Comparison of ENCODE assay signal across 8 cellular contexts in the genomic region with DNA sequence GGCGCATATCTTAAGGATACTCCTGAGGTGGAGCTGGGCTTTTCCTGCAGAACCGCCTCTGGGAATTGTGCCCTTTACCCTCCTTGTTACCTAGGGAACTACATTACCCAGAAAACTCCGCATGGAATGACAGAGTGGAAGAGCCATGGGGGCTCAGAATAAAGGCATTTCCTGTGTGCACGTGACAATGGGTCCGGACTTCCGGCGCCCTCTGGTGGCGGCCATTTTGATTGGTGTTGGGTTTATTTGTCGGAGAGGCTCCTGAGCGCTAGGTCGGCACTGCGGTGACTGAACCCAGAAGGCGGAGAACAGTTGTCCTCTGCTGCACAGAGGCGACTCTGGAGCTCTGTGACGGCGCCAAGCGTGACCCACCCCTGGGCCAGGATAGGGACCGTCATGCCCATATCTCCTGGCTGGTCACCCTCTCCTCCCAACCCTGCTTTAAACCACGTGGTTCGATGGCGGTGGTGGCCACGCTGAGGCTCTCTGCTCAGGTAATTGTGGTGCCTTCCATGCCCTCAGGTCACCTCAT. TPM values are rescaled to one million over a fixed set of nuclear protein-coding genes. Genes with fewer than 3 reads are reported as not detected.
DNase-seq lines count a peak whose midpoint lies in the region; ATAC-seq and TF ChIP-seq lines count a peak whose summit lies in the region.

A gene (plus strand): TSS at position 229 of the 532 bp plus-strand sequence. CDS start 230 bp downstream, at position 459.

- H4K8ac ChIP-seq in H9 (replicated peaks; ENCODE audit: insufficient read length, low read depth, low read length): no peak within 1 kb of the TSS

- H3K27ac ChIP-seq in H9 (ENCODE audit: insufficient read length, low read depth, low read length): peak within 1 kb of the TSS; percentile 60
- H3K27ac ChIP-seq in sigmoid colon: peak within 1 kb of the TSS; percentile 60 to 82 (median 62)

- H3K9me3 Mint-ChIP-seq in H9: no peaks in the 10 kb centered on the region

- peak within 1 kb of the TSS; percentile 86 for H3K9ac ChIP-seq in H9 (ENCODE audit: extremely low read depth, insufficient read length, low read length)

- H4K91ac ChIP-seq in H9 (ENCODE audit: insufficient read length, low read depth, low read length): no peak within 1 kb of the TSS

- H2BK12ac ChIP-seq in H9 (ENCODE audit: insufficient read length, low read depth, low read length): no peak within 1 kb of the TSS

- TF ChIP-seq POLR2A in sigmoid colon (IDR thresholded peaks at IDR 0.05): no peak

- intact Hi-C loops in T-helper 1 cell treated with Interleukin-12 subunit alpha and Interleukin-12 subunit beta and Interleukin-4 antibody, amounts not matched to agents 30 ng/mL and 1 ng/mL, for 36 hours (cut with micrococcal nuclease): no loop called here
- intact Hi-C loops in sigmoid colon (cut with DNase I): no loop called here

- no peak for TF ChIP-seq EP300 in sigmoid colon (IDR thresholded peaks at IDR 0.05)

- H3K4me3 Mint-ChIP-seq in H9: peak within 1 kb of the TSS; percentile 93 to 97

- peak within 1 kb of the TSS; percentile 78 to 99 (median 97) for H3K27ac Mint-ChIP-seq in H9

- H3K9me3 ChIP-seq in H9 (ENCODE audit: control insufficient read depth, low read depth, low read length) (no peaks in the 10 kb centered on the region), sigmoid colon (no peaks in the 10 kb centered on the region)

- H2BK15ac ChIP-seq in H9 (ENCODE audit: low read depth, low read length): no peak within 1 kb of the TSS

- H4K20me1 ChIP-seq in H9 (ENCODE audit: control insufficient read depth, insufficient read depth, insufficient read length): no peaks in the 10 kb centered on the region

- peak within 1 kb of the TSS; percentile 22 to 62 (median 50) for H3K4me3 ChIP-seq in sigmoid colon

- H3K79me1 ChIP-seq in H9 (ENCODE audit: insufficient read depth, low read depth, low read length, poor library complexity, severe bottlenecking): peaks cover 2% of the 10 kb centered on the region

- H3K23ac ChIP-seq in H9 (ENCODE audit: insufficient read length, low read depth, low read length): no peak within 1 kb of the TSS

- peaks cover 28 to 46% (median 29%) of the 10 kb centered on the region in 3 experiments for H3K36me3 Mint-ChIP-seq in H9 (ENCODE audit: insufficient read depth in 1 of 3, low read depth in 3 of 3)

- peaks cover 31% of the 10 kb centered on the region for H3K79me2 ChIP-seq in H9 (ENCODE audit: insufficient read depth, low read length)

- H3K56ac ChIP-seq in H9 (ENCODE audit: insufficient read length, low read depth, low read length): no peak within 1 kb of the TSS

- no peak within 1 kb of the TSS for H3K4ac ChIP-seq in H9 (ENCODE audit: low read depth, low read length)

- no peak within 1 kb of the TSS for H2BK120ac ChIP-seq in H9 (ENCODE audit: low read depth, low read length, poor library complexity, severe bottlenecking)

- ATAC-seq in GM21528 (IDR thresholded peaks at IDR 0.05; ENCODE audit: low FRiP score, unreplicated experiment) (no peak), GM19351 (IDR thresholded peaks at IDR 0.05; ENCODE audit: unreplicated experiment) (no peak), HG02981 (IDR thresholded peaks at IDR 0.05; ENCODE audit: unreplicated experiment) (no peak)

- H3K4me2 ChIP-seq in H9 (ENCODE audit: insufficient read depth, insufficient read length, low read length): peak within 1 kb of the TSS; percentile 36

- H3K23me2 ChIP-seq in H9 (ENCODE audit: insufficient read length, low read depth, low read length, poor library complexity, severe bottlenecking): no peaks in the 10 kb centered on the region

- H2BK20ac ChIP-seq in H9 (ENCODE audit: low read depth, low read length, poor library complexity, severe bottlenecking): no peak within 1 kb of the TSS

- no peak within 1 kb of the TSS for H4K5ac ChIP-seq in H9 (ENCODE audit: insufficient read length, low read depth, low read length)

- H3K4me1 Mint-ChIP-seq in H9: peaks cover 21 to 24% of the 10 kb centered on the region in 2 experiments

- no peak within 1 kb of the TSS for H2AFZ ChIP-seq in H9 (ENCODE audit: low read length)

- no peak within 1 kb of the TSS for H3T11ph ChIP-seq in H9 (ENCODE audit: low read length)

- no peak within 1 kb of the TSS for H2AK5ac ChIP-seq in H9 (ENCODE audit: insufficient read length, low read length)

- TF ChIP-seq CTCF in H9 (conservative IDR thresholded peaks at IDR 0.05) (peak; percentile 49; the same call in 2 of the 3 replicates), sigmoid colon (IDR thresholded peaks at IDR 0.05) (peak in 2 of 4 experiments; percentile 28 to 43)

- WGBS in H9 (ENCODE audit: extremely low coverage, insufficient read length, low lambda C conversion rate): no CpG with 5 or more reads among the region's 22 CpGs
- WGBS in sigmoid colon, 2 donors: 63 to 80% methylated on average over 22 of the region's 22 CpGs

- H3K18ac ChIP-seq in H9 (ENCODE audit: insufficient read length, low read depth, low read length): peak within 1 kb of the TSS; percentile 86

- H2BK5ac ChIP-seq in H9 (ENCODE audit: insufficient read length, low read length): no peak within 1 kb of the TSS

- no peaks in the 10 kb centered on the region for H3K36me3 ChIP-seq in sigmoid colon

- H3K14ac ChIP-seq in H9 (ENCODE audit: insufficient read depth, low read length): peak within 1 kb of the TSS; percentile 83

- H3K4me1 ChIP-seq in H9 (ENCODE audit: insufficient read depth, low read length): no peaks in the 10 kb centered on the region; the same call in 1 of the 2 replicates
- H3K4me1 ChIP-seq in sigmoid colon: peaks cover 0 to 15% (median 5%) of the 10 kb centered on the region in 4 donors

- peak; percentile 96 for DNase-seq in H9
- DNase-seq in cerebellum (ENCODE audit: low spot score): peak; percentile 88
- peak; percentile 79 for DNase-seq in inferior parietal cortex (ENCODE audit: extremely low spot score)
- peak; percentile 75 for DNase-seq in sigmoid colon

- H3K27me3 ChIP-seq in H9 (ENCODE audit: insufficient read depth, low read length): no peaks in the 10 kb centered on the region
- no peaks in the 10 kb centered on the region for H3K27me3 ChIP-seq in sigmoid colon

- no peaks in the 10 kb centered on the region for H3K27me3 Mint-ChIP-seq in H9 (ENCODE audit: low read depth)

RNA-seq across cellular contexts. Expression of the gene that starts here (rescaled TPM):
- total RNA-seq in H9 (2021) (41.8 and 45.2 TPM in 2 replicates), cerebellum (28.8 TPM), sigmoid colon (10 to 100 TPM in 2 of 4 donors, 1 to 10 TPM in 2; 7.2 to 13.0 (median 9.5) TPM)
- total RNA-seq in T-helper 1 cell treated with Interleukin-12 subunit alpha and Interleukin-12 subunit beta and Interleukin-4 antibody, amounts not matched to agents 30 ng/mL and 1 ng/mL, for 36 hours: 17.7 and 22.2 TPM in 2 replicates
- 1 to 10 TPM; 1.2 to 9.8 (median 2.8) TPM for polyA plus RNA-seq in sigmoid colon
